In the genomic region with DNA sequence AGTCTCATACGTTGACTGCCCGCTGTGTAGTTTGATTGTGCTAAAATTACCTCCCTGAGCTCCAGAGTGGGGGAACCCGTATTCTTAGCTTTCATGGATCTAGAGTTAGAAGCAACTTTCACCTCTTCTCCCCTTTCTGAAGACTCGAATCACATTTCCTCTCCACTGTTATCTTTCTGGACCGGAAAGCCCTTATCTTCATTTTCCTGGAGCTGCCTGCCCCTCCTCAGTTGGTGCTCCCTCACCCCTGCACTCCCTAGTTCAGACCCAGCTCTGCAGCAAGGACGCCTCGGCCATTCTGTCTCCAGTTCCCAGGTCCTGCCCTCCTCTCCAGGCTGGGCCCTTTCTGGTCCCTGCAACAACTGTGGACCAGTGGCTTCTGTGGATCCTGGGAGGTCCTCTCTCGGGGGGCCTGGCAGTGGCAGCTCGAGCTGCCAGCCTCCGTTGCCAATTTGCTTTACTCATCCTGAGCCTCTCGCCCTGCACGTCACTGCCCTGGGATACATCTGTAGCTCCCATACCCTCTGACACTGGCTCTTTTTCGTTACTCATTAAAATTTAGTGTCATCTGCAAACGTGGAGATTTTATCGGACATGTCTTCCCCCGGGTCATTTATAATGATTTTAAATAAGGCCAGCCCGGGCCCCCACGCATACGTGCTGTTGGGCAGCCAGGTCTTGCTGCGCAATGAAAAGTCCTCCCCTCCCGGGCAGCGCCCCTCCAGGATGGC, we compare ENCODE assay signal across 15 cellular contexts.
"Had no signal": no experiment of that assay in that cellular context is flagged by ENCODE, and none has a peak within 500 bp of the region (broad histone marks: within the 10 kb centered on the region; RNA-seq: fewer than 3 reads in every experiment).

No MANE protein-coding gene starts in this region.

- H3K36me3 ChIP-seq: esophagus squamous epithelium, ovary, tibial nerve, upper lobe of right lung, vagina had no signal

- H2AFZ ChIP-seq: hepatocyte had no signal

- DNase-seq: effector memory CD8-positive, alpha-beta T cell; esophagus squamous epithelium; foreskin fibroblast; head of caudate nucleus; kidney; left colon; naive thymus-derived CD4-positive, alpha-beta T cell; ovary; small intestine; stimulated activated CD4-positive, alpha-beta T cell treated with anti-CD3 and anti-CD28 coated beads, Interleukin-12 subunit alpha, Interleukin-12 subunit beta, amount 100 ng/mL, for 4 hours; testis; upper lobe of right lung had no signal

- H3K27me3 ChIP-seq: ovary, testis, tibial nerve, vagina had no signal

- H3K27ac ChIP-seq: esophagus squamous epithelium, hepatocyte, ovary, testis, tibial nerve, upper lobe of right lung, vagina had no signal

- H3K4me1 ChIP-seq: esophagus squamous epithelium, testis, tibial nerve, upper lobe of right lung, vagina had no signal

- H3K4me2 ChIP-seq: hepatocyte had no signal

- H3K4me3 ChIP-seq: esophagus squamous epithelium, hepatocyte, ovary, testis, tibial nerve, upper lobe of right lung, vagina had no signal

- H3K79me2 ChIP-seq: hepatocyte had no signal

- H3K9me3 ChIP-seq: esophagus squamous epithelium, ovary, testis, tibial nerve, upper lobe of right lung, vagina had no signal

- ATAC-seq: effector memory CD8-positive, alpha-beta T cell; left colon; naive thymus-derived CD4-positive, alpha-beta T cell had no signal
